Comparison of ENCODE assay signal across 18 cellular contexts in genomic region chr1:3330771-3331245, GRCh38.
DNase-seq lines count a peak whose midpoint lies in the region; ATAC-seq and TF ChIP-seq lines count a peak whose summit lies in the region.
"Had no signal": no experiment of that assay in that cellular context is flagged by ENCODE, and none has a peak within 500 bp of the region (broad histone marks: within the 10 kb centered on the region; RNA-seq: fewer than 3 reads in every experiment).

No MANE protein-coding gene starts in this region.

- H3K27ac ChIP-seq in GM23338 (ENCODE audit: low read depth) (no peak overlapping the region), caudate nucleus (ENCODE audit: low read depth, low read length) (peak overlapping the region; percentile 74), neural progenitor cell (no peak overlapping the region)
- H3K27ac ChIP-seq: SK-N-MC had no signal

- BruUV-seq in Caco-2 (replicated peaks; lab: Mats Ljungman, UMichigan): no TSS peak

- H3K9me3 Mint-ChIP-seq in Caco-2 (ENCODE audit: unreplicated experiment) (no peaks in the 10 kb centered on the region), GM23338 (no peaks in the 10 kb centered on the region; the same call in 2 of the 3 replicates), neural progenitor cell (no peaks in the 10 kb centered on the region), mesothelial cell of epicardium (peaks cover 3% of the 10 kb centered on the region)
- H3K9me3 Mint-ChIP-seq in activated CD4-positive, alpha-beta T cell treated with anti-CD3 and anti-CD28 coated beads, Interleukin-2, amount 10 ng/mL, durations not matched to agents 7 days and 5 days: no peaks in the 10 kb centered on the region
- H3K9me3 Mint-ChIP-seq: CD8-positive, alpha-beta memory T cell had no signal

- H3K27ac Mint-ChIP-seq in Caco-2 (ENCODE audit: unreplicated experiment) (no peak overlapping the region), GM23338 (no peak overlapping the region), neural progenitor cell (no peak overlapping the region), mesothelial cell of epicardium (no peak overlapping the region)
- no peak overlapping the region for H3K27ac Mint-ChIP-seq in activated CD4-positive, alpha-beta T cell treated with anti-CD3 and anti-CD28 coated beads, Interleukin-2, amount 10 ng/mL, durations not matched to agents 7 days and 5 days
- H3K27ac Mint-ChIP-seq: CD8-positive, alpha-beta memory T cell had no signal

- intact Hi-C loops in Caco-2 (cut with micrococcal nuclease; ENCODE audit: unreplicated experiment): no loop called here

- no peaks in the 10 kb centered on the region for H3F3A ChIP-seq in GM23338 (replicated peaks; ENCODE audit: low read depth)
- no peaks in the 10 kb centered on the region for H3F3A ChIP-seq in neural progenitor cell (ENCODE audit: low read depth)

- no peaks in the 10 kb centered on the region for H3K9me2 ChIP-seq in GM23338 (ENCODE audit: insufficient read depth)

- CTCF ChIA-PET in Caco-2 (lab: Charles Lee): interaction anchor here (1.1 kb wide), 1 partner anchor 10 kb away, joined by 3 read pairs; no protein-coding TSS in a partner anchor
- CTCF ChIA-PET in activated CD4-positive, alpha-beta T cell treated with anti-CD3 and anti-CD28 coated beads, Interleukin-2, amount 10 ng/mL, durations not matched to agents 7 days and 5 days (lab: Charles Lee): no interaction called here

- no peak for TF ChIP-seq CTCF in Caco-2 (IDR thresholded peaks at IDR 0.05; ENCODE audit: insufficient read depth in 1 of 2, low read depth in 1 of 2, low read length in 1 of 2, severe bottlenecking in 1 of 2, unreplicated experiment in 1 of 2)
- TF ChIP-seq CTCF in GM23338 (conservative IDR thresholded peaks at IDR 0.05; ENCODE audit: low read depth in 2 of 2): no peak
- no peak for TF ChIP-seq CTCF in neural progenitor cell (IDR thresholded peaks at IDR 0.05)
- no peak for TF ChIP-seq CTCF in mesothelial cell of epicardium (IDR thresholded peaks at IDR 0.05; ENCODE audit: unreplicated experiment)

- H3K9me3 ChIP-seq in Caco-2 (no peaks in the 10 kb centered on the region), neural progenitor cell (ENCODE audit: low read depth) (no peaks in the 10 kb centered on the region)

- H3K79me2 ChIP-seq in GM23338 (replicated peaks; ENCODE audit: insufficient read depth) (no peaks in the 10 kb centered on the region), neural progenitor cell (ENCODE audit: low read depth) (no peaks in the 10 kb centered on the region)

- POLR2A ChIA-PET in Caco-2 (lab: Charles Lee): no interaction called here
- POLR2A ChIA-PET in activated CD4-positive, alpha-beta T cell treated with anti-CD3 and anti-CD28 coated beads, Interleukin-2, amount 10 ng/mL, durations not matched to agents 7 days and 5 days (lab: Charles Lee): no interaction called here

- H3K9ac ChIP-seq in neural progenitor cell: no peak overlapping the region

- H3K4me1 ChIP-seq in Caco-2: peaks cover 19% of the 10 kb centered on the region
- no peaks in the 10 kb centered on the region for H3K4me1 ChIP-seq in GM23338 (ENCODE audit: insufficient read depth)
- H3K4me1 ChIP-seq in neural progenitor cell: peaks cover 28% of the 10 kb centered on the region

- H3K27me3 ChIP-seq in Caco-2 (replicated peaks; ENCODE audit: control insufficient read depth, insufficient read depth, low read length) (no peaks in the 10 kb centered on the region), GM23338 (ENCODE audit: insufficient read depth) (no peaks in the 10 kb centered on the region), neural progenitor cell (no peaks in the 10 kb centered on the region)

- no peak overlapping the region for H3K4me2 ChIP-seq in GM23338
- peak overlapping the region; percentile 2 for H3K4me2 ChIP-seq in neural progenitor cell

- no peaks in the 10 kb centered on the region for H3K36me3 ChIP-seq in Caco-2 (ENCODE audit: control insufficient read depth, insufficient read depth, low read length)
- H3K36me3 ChIP-seq in GM23338 (ENCODE audit: insufficient read depth): no peaks in the 10 kb centered on the region
- no peaks in the 10 kb centered on the region for H3K36me3 ChIP-seq in neural progenitor cell

- no peaks in the 10 kb centered on the region for H3K27me3 Mint-ChIP-seq in Caco-2 (ENCODE audit: insufficient read depth, unreplicated experiment)
- peaks cover 9% of the 10 kb centered on the region for H3K27me3 Mint-ChIP-seq in GM23338 (ENCODE audit: insufficient read depth, low read depth, poor library complexity)
- H3K27me3 Mint-ChIP-seq in neural progenitor cell (ENCODE audit: insufficient read depth, low read depth): no peaks in the 10 kb centered on the region
- H3K27me3 Mint-ChIP-seq in activated CD4-positive, alpha-beta T cell treated with anti-CD3 and anti-CD28 coated beads, Interleukin-2, amount 10 ng/mL, durations not matched to agents 7 days and 5 days: no peaks in the 10 kb centered on the region
- peaks cover 22% of the 10 kb centered on the region for H3K27me3 Mint-ChIP-seq in mesothelial cell of epicardium (ENCODE audit: low read depth)

- H3K36me3 Mint-ChIP-seq in Caco-2 (ENCODE audit: insufficient read depth, unreplicated experiment): no peaks in the 10 kb centered on the region
- H3K36me3 Mint-ChIP-seq in GM23338 (ENCODE audit: low read depth): no peaks in the 10 kb centered on the region; the same call in 2 of the 3 replicates
- H3K36me3 Mint-ChIP-seq in neural progenitor cell: no peaks in the 10 kb centered on the region
- no peaks in the 10 kb centered on the region for H3K36me3 Mint-ChIP-seq in activated CD4-positive, alpha-beta T cell treated with anti-CD3 and anti-CD28 coated beads, Interleukin-2, amount 10 ng/mL, durations not matched to agents 7 days and 5 days (ENCODE audit: low read depth)
- H3K36me3 Mint-ChIP-seq in mesothelial cell of epicardium: no peaks in the 10 kb centered on the region
- H3K36me3 Mint-ChIP-seq: CD8-positive, alpha-beta memory T cell had no signal

- no peaks in the 10 kb centered on the region for H3K4me1 Mint-ChIP-seq in Caco-2 (ENCODE audit: low read depth, unreplicated experiment)
- H3K4me1 Mint-ChIP-seq in GM23338: peaks cover 6% of the 10 kb centered on the region; the same call in 2 of the 3 replicates
- peaks cover 41% of the 10 kb centered on the region for H3K4me1 Mint-ChIP-seq in neural progenitor cell
- no peaks in the 10 kb centered on the region for H3K4me1 Mint-ChIP-seq in activated CD4-positive, alpha-beta T cell treated with anti-CD3 and anti-CD28 coated beads, Interleukin-2, amount 10 ng/mL, durations not matched to agents 7 days and 5 days
- H3K4me1 Mint-ChIP-seq in mesothelial cell of epicardium: no peaks in the 10 kb centered on the region
- H3K4me1 Mint-ChIP-seq: CD8-positive, alpha-beta memory T cell had no signal

- H3K4me3 Mint-ChIP-seq in Caco-2 (ENCODE audit: unreplicated experiment) (no peak overlapping the region), GM23338 (no peak overlapping the region), neural progenitor cell (no peak overlapping the region), mesothelial cell of epicardium (no peak overlapping the region)
- no peak overlapping the region for H3K4me3 Mint-ChIP-seq in activated CD4-positive, alpha-beta T cell treated with anti-CD3 and anti-CD28 coated beads, Interleukin-2, amount 10 ng/mL, durations not matched to agents 7 days and 5 days
- H3K4me3 Mint-ChIP-seq: CD8-positive, alpha-beta memory T cell had no signal

- DNase-seq in Caco-2 (peak; percentile 41 to 67), GM23338 (ENCODE audit: low spot score) (no peak), caudate nucleus (lab: John Stamatoyannopoulos, UW) (no peak), neural progenitor cell (ENCODE audit: low spot score) (no peak), mesothelial cell of epicardium (ENCODE audit: low spot score in 2 of 2, unreplicated experiment in 2 of 2) (no peak)
- DNase-seq in activated CD4-positive, alpha-beta T cell treated with anti-CD3 and anti-CD28 coated beads, Interleukin-2, amount 10 ng/mL, durations not matched to agents 7 days and 5 days: no peak
- no peak for DNase-seq in activated CD4-positive, alpha-beta T cell treated with anti-CD3 and anti-CD28 coated beads, Interleukin-2, amount 50 U/mL, for 4 hours
- DNase-seq: CD8-positive, alpha-beta memory T cell; KBM-7; NCI-H1105; NCI-H1694 treated with DMSO at 0.1 percent for 48 hours; NCI-H2227 treated with DMSO at 0.1 percent for 48 hours; NCI-H510A treated with DMSO at 0.1 percent for 48 hours; NCI-H774; OCI-M1; SHP77 had no signal

- ATAC-seq in GM23338: peak; percentile 34; the same call in 2 of the 3 replicates
- no peak for ATAC-seq in HG02623 (IDR thresholded peaks at IDR 0.05; ENCODE audit: unreplicated experiment)

- H4K20me1 ChIP-seq in GM23338 (replicated peaks; ENCODE audit: insufficient read depth) (no peaks in the 10 kb centered on the region), neural progenitor cell (ENCODE audit: low read depth) (no peaks in the 10 kb centered on the region)

- H3K4me3 ChIP-seq in Caco-2 (ENCODE audit: low read depth, low read length) (no peak overlapping the region), GM23338 (no peak overlapping the region), neural progenitor cell (no peak overlapping the region)
- H3K4me3 ChIP-seq: SK-N-MC had no signal

- H2AFZ ChIP-seq in GM23338: no peak overlapping the region
- H2AFZ ChIP-seq in neural progenitor cell (replicated peaks): no peak overlapping the region

TF ChIP-seq in GM23338, 12 proteins besides CTCF, POLR2A, EP300 and RAD21 (continues in another document):
- TF ChIP-seq EZH2 (IDR thresholded peaks at IDR 0.05; ENCODE audit: low read depth, unreplicated experiment): no peak

Comparison
In these comparisons a context has a peak if more than half of its experiments do, and no peak if none do; other contexts are left out.
1. DNase-seq: peak in Caco-2 (2 of 2); none in GM23338 (single experiment), caudate nucleus (0 of 61), neural progenitor cell (single experiment), activated CD4-positive, alpha-beta T cell treated with anti-CD3 and anti-CD28 coated beads, Interleukin-2, amount 10 ng/mL, durations not matched to agents 7 days and 5 days (single experiment), activated CD4-positive, alpha-beta T cell treated with anti-CD3 and anti-CD28 coated beads, Interleukin-2, amount 50 U/mL, for 4 hours (0 of 2) and mesothelial cell of epicardium (0 of 2).